ENCODE assay signal across 2 cellular contexts in the genomic region with DNA sequence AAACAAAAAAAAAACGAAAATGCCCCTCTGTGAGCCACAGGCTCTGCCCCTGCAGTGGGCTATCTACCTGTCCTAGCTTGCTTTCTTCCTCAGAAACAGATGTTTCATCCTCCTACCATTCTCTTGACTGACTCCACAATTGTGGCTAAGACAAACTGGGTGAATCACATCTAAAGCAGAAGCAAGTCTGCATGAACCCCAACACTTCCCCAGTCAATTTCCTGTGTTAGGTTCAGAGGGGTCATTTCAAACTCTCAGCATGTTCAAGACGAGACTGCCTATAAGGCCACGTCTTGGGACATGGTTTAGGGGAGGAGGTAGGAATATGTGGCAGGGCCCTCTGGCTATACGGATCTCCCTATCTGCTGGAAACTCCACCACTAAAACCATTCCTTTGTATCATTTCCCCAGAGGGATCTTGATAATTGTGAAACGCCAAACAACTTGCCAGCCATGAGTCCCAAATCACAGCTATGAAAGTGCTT.
TF ChIP-seq lines count a peak whose summit lies in the region.

No MANE protein-coding gene starts in this region.

TF ChIP-seq in SK-N-SH treated with all-trans-retinoic acid at 6 μM for 48 hours, 23 proteins besides CTCF, POLR2A, EP300 and RAD21 (continued from another document):
- TF ChIP-seq, protein P1, sequence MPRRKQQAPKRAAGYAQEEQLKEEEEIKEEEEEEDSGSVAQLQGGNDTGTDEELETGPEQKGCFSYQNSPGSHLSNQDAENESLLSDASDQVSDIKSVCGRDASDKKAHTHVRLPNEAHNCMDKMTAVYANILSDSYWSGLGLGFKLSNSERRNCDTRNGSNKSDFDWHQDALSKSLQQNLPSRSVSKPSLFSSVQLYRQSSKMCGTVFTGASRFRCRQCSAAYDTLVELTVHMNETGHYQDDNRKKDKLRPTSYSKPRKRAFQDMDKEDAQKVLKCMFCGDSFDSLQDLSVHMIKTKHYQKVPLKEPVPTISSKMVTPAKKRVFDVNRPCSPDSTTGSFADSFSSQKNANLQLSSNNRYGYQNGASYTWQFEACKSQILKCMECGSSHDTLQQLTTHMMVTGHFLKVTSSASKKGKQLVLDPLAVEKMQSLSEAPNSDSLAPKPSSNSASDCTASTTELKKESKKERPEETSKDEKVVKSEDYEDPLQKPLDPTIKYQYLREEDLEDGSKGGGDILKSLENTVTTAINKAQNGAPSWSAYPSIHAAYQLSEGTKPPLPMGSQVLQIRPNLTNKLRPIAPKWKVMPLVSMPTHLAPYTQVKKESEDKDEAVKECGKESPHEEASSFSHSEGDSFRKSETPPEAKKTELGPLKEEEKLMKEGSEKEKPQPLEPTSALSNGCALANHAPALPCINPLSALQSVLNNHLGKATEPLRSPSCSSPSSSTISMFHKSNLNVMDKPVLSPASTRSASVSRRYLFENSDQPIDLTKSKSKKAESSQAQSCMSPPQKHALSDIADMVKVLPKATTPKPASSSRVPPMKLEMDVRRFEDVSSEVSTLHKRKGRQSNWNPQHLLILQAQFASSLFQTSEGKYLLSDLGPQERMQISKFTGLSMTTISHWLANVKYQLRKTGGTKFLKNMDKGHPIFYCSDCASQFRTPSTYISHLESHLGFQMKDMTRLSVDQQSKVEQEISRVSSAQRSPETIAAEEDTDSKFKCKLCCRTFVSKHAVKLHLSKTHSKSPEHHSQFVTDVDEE (CRISPR knock-in tag; IDR thresholded peaks at IDR 0.05), result no peak
- no peak for TF ChIP-seq GLIS3 (CRISPR knock-in tag; IDR thresholded peaks at IDR 0.05)
- no peak for TF ChIP-seq TCF4 (CRISPR knock-in tag; IDR thresholded peaks at IDR 0.05; ENCODE audit: borderline replicate concordance)
- no peak for TF ChIP-seq TOX (CRISPR knock-in tag; IDR thresholded peaks at IDR 0.05; ENCODE audit: borderline replicate concordance)
- TF ChIP-seq OSR1 (CRISPR knock-in tag; IDR thresholded peaks at IDR 0.05), result no peak
- TF ChIP-seq ARNTL (CRISPR knock-in tag; IDR thresholded peaks at IDR 0.05; ENCODE audit: borderline replicate concordance, low read depth), result no peak
- TF ChIP-seq SNAI2 (CRISPR knock-in tag; IDR thresholded peaks at IDR 0.05), result no peak
- TF ChIP-seq, protein P2, sequence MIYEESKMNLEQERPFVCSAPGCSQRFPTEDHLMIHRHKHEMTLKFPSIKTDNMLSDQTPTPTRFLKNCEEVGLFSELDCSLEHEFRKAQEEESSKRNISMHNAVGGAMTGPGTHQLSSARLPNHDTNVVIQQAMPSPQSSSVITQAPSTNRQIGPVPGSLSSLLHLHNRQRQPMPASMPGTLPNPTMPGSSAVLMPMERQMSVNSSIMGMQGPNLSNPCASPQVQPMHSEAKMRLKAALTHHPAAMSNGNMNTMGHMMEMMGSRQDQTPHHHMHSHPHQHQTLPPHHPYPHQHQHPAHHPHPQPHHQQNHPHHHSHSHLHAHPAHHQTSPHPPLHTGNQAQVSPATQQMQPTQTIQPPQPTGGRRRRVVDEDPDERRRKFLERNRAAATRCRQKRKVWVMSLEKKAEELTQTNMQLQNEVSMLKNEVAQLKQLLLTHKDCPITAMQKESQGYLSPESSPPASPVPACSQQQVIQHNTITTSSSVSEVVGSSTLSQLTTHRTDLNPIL (CRISPR knock-in tag; IDR thresholded peaks at IDR 0.05; ENCODE audit: low read depth), result no peak
- no peak for TF ChIP-seq ZNF565 (CRISPR knock-in tag; conservative IDR thresholded peaks at IDR 0.05; ENCODE audit: low read depth)
- TF ChIP-seq RARB (CRISPR knock-in tag; IDR thresholded peaks at IDR 0.05), result no peak
- no peak for TF ChIP-seq ZNF8 (CRISPR knock-in tag; IDR thresholded peaks at IDR 0.05)
- TF ChIP-seq PPARA (CRISPR knock-in tag; IDR thresholded peaks at IDR 0.05; ENCODE audit: borderline replicate concordance), result no peak
- no peak for TF ChIP-seq ISL1 (CRISPR knock-in tag; IDR thresholded peaks at IDR 0.05)
- TF ChIP-seq, protein P3, sequence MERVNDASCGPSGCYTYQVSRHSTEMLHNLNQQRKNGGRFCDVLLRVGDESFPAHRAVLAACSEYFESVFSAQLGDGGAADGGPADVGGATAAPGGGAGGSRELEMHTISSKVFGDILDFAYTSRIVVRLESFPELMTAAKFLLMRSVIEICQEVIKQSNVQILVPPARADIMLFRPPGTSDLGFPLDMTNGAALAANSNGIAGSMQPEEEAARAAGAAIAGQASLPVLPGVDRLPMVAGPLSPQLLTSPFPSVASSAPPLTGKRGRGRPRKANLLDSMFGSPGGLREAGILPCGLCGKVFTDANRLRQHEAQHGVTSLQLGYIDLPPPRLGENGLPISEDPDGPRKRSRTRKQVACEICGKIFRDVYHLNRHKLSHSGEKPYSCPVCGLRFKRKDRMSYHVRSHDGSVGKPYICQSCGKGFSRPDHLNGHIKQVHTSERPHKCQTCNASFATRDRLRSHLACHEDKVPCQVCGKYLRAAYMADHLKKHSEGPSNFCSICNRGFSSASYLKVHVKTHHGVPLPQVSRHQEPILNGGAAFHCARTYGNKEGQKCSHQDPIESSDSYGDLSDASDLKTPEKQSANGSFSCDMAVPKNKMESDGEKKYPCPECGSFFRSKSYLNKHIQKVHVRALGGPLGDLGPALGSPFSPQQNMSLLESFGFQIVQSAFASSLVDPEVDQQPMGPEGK (CRISPR knock-in tag; IDR thresholded peaks at IDR 0.05; ENCODE audit: borderline replicate concordance), result no peak
- TF ChIP-seq CSDC2 (CRISPR knock-in tag; IDR thresholded peaks at IDR 0.05), result no peak
- no peak for TF ChIP-seq BACH2 (CRISPR knock-in tag; IDR thresholded peaks at IDR 0.05; ENCODE audit: borderline replicate concordance)
- TF ChIP-seq, protein P4, sequence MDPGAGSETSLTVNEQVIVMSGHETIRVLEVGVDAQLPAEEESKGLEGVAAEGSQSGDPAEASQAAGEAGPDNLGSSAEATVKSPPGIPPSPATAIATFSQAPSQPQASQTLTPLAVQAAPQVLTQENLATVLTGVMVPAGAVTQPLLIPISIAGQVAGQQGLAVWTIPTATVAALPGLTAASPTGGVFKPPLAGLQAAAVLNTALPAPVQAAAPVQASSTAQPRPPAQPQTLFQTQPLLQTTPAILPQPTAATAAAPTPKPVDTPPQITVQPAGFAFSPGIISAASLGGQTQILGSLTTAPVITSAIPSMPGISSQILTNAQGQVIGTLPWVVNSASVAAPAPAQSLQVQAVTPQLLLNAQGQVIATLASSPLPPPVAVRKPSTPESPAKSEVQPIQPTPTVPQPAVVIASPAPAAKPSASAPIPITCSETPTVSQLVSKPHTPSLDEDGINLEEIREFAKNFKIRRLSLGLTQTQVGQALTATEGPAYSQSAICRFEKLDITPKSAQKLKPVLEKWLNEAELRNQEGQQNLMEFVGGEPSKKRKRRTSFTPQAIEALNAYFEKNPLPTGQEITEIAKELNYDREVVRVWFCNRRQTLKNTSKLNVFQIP (CRISPR knock-in tag; IDR thresholded peaks at IDR 0.05; ENCODE audit: borderline replicate concordance, low read depth), result no peak
- TF ChIP-seq ZFP3 (CRISPR knock-in tag; IDR thresholded peaks at IDR 0.05), result no peak
TF ChIP-seq in SK-N-SH treated with all-trans-retinoic acid at 6 μM for 48 hours: peak in this region for 0.

TF ChIP-seq in WTC11, 78 proteins besides CTCF, POLR2A, EP300 and RAD21 (continued from another document):
- TF ChIP-seq, protein P5, sequence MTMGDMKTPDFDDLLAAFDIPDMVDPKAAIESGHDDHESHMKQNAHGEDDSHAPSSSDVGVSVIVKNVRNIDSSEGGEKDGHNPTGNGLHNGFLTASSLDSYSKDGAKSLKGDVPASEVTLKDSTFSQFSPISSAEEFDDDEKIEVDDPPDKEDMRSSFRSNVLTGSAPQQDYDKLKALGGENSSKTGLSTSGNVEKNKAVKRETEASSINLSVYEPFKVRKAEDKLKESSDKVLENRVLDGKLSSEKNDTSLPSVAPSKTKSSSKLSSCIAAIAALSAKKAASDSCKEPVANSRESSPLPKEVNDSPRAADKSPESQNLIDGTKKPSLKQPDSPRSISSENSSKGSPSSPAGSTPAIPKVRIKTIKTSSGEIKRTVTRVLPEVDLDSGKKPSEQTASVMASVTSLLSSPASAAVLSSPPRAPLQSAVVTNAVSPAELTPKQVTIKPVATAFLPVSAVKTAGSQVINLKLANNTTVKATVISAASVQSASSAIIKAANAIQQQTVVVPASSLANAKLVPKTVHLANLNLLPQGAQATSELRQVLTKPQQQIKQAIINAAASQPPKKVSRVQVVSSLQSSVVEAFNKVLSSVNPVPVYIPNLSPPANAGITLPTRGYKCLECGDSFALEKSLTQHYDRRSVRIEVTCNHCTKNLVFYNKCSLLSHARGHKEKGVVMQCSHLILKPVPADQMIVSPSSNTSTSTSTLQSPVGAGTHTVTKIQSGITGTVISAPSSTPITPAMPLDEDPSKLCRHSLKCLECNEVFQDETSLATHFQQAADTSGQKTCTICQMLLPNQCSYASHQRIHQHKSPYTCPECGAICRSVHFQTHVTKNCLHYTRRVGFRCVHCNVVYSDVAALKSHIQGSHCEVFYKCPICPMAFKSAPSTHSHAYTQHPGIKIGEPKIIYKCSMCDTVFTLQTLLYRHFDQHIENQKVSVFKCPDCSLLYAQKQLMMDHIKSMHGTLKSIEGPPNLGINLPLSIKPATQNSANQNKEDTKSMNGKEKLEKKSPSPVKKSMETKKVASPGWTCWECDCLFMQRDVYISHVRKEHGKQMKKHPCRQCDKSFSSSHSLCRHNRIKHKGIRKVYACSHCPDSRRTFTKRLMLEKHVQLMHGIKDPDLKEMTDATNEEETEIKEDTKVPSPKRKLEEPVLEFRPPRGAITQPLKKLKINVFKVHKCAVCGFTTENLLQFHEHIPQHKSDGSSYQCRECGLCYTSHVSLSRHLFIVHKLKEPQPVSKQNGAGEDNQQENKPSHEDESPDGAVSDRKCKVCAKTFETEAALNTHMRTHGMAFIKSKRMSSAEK (CRISPR knock-in tag; IDR thresholded peaks at IDR 0.05; ENCODE audit: borderline replicate concordance), result no peak
- TF ChIP-seq, protein P6, sequence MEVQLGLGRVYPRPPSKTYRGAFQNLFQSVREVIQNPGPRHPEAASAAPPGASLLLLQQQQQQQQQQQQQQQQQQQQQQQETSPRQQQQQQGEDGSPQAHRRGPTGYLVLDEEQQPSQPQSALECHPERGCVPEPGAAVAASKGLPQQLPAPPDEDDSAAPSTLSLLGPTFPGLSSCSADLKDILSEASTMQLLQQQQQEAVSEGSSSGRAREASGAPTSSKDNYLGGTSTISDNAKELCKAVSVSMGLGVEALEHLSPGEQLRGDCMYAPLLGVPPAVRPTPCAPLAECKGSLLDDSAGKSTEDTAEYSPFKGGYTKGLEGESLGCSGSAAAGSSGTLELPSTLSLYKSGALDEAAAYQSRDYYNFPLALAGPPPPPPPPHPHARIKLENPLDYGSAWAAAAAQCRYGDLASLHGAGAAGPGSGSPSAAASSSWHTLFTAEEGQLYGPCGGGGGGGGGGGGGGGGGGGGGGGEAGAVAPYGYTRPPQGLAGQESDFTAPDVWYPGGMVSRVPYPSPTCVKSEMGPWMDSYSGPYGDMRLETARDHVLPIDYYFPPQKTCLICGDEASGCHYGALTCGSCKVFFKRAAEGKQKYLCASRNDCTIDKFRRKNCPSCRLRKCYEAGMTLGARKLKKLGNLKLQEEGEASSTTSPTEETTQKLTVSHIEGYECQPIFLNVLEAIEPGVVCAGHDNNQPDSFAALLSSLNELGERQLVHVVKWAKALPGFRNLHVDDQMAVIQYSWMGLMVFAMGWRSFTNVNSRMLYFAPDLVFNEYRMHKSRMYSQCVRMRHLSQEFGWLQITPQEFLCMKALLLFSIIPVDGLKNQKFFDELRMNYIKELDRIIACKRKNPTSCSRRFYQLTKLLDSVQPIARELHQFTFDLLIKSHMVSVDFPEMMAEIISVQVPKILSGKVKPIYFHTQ (CRISPR knock-in tag; IDR thresholded peaks at IDR 0.05), result no peak
- TF ChIP-seq, protein P7, sequence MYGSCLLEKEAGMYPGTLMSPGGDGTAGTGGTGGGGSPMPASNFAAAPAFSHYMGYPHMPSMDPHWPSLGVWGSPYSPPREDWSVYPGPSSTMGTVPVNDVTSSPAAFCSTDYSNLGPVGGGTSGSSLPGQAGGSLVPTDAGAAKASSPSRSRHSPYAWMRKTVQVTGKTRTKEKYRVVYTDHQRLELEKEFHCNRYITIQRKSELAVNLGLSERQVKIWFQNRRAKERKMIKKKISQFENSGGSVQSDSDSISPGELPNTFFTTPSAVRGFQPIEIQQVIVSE (CRISPR knock-in tag; IDR thresholded peaks at IDR 0.05; ENCODE audit: borderline replicate concordance), result no peak
- no peak for TF ChIP-seq ATF1 (CRISPR knock-in tag; IDR thresholded peaks at IDR 0.05)
- no peak for TF ChIP-seq CREM (CRISPR knock-in tag; IDR thresholded peaks at IDR 0.05)
